Comparison of ENCODE assay signal across 1 cellular context in the genomic region with DNA sequence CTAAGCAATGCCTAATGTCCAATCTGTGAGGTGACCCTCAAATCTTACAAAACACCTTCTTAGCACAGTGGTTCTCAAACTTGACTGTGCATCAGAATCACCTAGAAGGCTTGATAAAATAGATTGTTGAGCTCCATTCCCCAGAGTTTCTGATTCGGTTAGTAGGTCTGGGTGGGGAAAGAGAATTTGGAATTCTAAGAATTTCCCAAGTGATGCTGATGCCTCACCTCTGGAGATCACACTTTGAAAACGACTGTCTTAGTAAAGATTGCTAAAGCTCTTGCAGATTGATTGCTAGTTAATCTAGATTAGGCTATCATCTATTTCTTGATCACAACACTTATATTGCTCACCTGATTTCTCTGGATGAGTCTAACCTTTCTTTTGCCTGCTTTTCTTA.
TF ChIP-seq lines count a peak whose summit lies in the region.

No MANE protein-coding gene starts in this region.

TF ChIP-seq in A549, 52 proteins besides CTCF, POLR2A, EP300 and RAD21 (continued from another document):
- TF ChIP-seq, protein P1, sequence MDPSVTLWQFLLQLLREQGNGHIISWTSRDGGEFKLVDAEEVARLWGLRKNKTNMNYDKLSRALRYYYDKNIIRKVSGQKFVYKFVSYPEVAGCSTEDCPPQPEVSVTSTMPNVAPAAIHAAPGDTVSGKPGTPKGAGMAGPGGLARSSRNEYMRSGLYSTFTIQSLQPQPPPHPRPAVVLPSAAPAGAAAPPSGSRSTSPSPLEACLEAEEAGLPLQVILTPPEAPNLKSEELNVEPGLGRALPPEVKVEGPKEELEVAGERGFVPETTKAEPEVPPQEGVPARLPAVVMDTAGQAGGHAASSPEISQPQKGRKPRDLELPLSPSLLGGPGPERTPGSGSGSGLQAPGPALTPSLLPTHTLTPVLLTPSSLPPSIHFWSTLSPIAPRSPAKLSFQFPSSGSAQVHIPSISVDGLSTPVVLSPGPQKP (IDR thresholded peaks at IDR 0.05; ENCODE audit: low read depth, low read length): no peak
- TF ChIP-seq TFCP2L1 (CRISPR knock-in tag; IDR thresholded peaks at IDR 0.05) (no peak), HDAC2 (IDR thresholded peaks at IDR 0.05) (no peak), JUNB (IDR thresholded peaks at IDR 0.05) (no peak), KDM5A (IDR thresholded peaks at IDR 0.05) (no peak), MAFK (IDR thresholded peaks at IDR 0.05; ENCODE audit: partially characterized antibody) (no peak), SREBF2 (IDR thresholded peaks at IDR 0.05) (no peak), NFE2L2 (conservative IDR thresholded peaks at IDR 0.05; ENCODE audit: low read length) (no peak), MAZ (IDR thresholded peaks at IDR 0.05; ENCODE audit: borderline replicate concordance, low read depth, low read length) (no peak)
- TF ChIP-seq, protein P2, sequence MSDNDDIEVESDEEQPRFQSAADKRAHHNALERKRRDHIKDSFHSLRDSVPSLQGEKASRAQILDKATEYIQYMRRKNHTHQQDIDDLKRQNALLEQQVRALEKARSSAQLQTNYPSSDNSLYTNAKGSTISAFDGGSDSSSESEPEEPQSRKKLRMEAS (IDR thresholded peaks at IDR 0.05): no peak
- TF ChIP-seq, protein P3, sequence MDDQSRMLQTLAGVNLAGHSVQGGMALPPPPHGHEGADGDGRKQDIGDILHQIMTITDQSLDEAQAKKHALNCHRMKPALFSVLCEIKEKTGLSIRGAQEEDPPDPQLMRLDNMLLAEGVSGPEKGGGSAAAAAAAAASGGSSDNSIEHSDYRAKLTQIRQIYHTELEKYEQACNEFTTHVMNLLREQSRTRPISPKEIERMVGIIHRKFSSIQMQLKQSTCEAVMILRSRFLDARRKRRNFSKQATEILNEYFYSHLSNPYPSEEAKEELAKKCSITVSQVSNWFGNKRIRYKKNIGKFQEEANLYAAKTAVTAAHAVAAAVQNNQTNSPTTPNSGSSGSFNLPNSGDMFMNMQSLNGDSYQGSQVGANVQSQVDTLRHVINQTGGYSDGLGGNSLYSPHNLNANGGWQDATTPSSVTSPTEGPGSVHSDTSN (IDR thresholded peaks at IDR 0.05): no peak
